ENCODE assay signal across 23 cellular contexts in the genomic region with DNA sequence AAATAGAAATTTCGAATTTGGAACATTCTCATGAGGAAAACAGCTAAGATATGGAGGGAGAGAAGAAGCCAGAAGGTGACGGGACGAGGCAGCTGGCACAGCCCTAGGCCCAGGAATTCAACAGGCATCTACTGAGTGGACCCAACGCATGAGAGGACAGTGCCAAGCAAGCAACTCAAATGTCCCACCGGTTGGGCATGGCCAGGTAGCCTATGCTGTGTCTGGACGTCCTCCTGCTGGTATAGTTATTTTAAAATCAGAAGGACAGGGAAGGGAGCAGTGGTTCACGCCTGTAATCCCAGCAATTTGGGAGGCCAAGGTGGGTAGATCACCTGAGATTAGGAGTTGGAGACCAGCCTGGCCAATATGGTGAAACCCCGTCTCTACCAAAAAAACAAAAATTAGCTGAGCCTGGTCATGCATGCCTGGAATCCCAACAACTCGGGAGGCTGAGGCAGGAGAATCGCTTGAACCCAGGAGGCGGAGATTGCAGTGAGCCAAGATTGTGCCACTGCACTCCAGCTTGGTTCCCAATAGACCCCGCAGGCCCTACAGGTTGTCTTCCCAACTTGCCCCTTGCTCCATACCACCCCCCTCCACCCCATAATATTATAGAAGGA. TPM values are rescaled to one million over a fixed set of nuclear protein-coding genes. Genes with fewer than 3 reads are reported as not detected.
"Had no signal": no experiment of that assay in that cellular context is flagged by ENCODE, and none has a peak within 500 bp of the region (broad histone marks: within the 10 kb centered on the region; RNA-seq: fewer than 3 reads in every experiment).

No MANE protein-coding gene starts in this region.

- H3K36me3 ChIP-seq: cardiac muscle cell, esophagus muscularis mucosa, gastroesophageal sphincter, heart left ventricle, neutrophil, pancreas, spleen, thyroid gland had no signal

- H3K27me3 ChIP-seq: heart left ventricle, neutrophil, pancreas, spleen, thyroid gland had no signal

- H3K4me3 ChIP-seq: cardiac muscle cell, esophagus muscularis mucosa, gastroesophageal sphincter, heart left ventricle, pancreas, thyroid gland had no signal

- H3K9me3 Mint-ChIP-seq: activated naive CD4-positive, alpha-beta T cell treated with anti-CD3 and anti-CD28 coated beads, Interleukin-2, amount 50 U/mL, for 24 hours; activated T-cell treated with anti-CD3 and anti-CD28 coated beads, Interleukin-2, amount 50 U/mL, for 4 hours; naive thymus-derived CD8-positive, alpha-beta T cell had no signal

- H3K4me3 Mint-ChIP-seq: activated naive CD4-positive, alpha-beta T cell treated with anti-CD3 and anti-CD28 coated beads, Interleukin-2, amount 50 U/mL, for 24 hours; activated T-cell treated with anti-CD3 and anti-CD28 coated beads, Interleukin-2, amount 50 U/mL, for 4 hours had no signal

- H3K9me3 ChIP-seq: esophagus muscularis mucosa, gastroesophageal sphincter, heart left ventricle, neutrophil, pancreas, spleen, thyroid gland had no signal

- DNase-seq: activated CD4-positive, alpha-beta T cell treated with anti-CD3 and anti-CD28 coated beads, Interleukin-2, amount 50 U/mL, for 1 hour; activated CD8-positive, alpha-beta memory T cell treated with anti-CD3 and anti-CD28 coated beads, Interleukin-2, amount 50 U/mL, for 4 hours; activated T-cell treated with anti-CD3 and anti-CD28 coated beads, Interleukin-2, amount 50 U/mL, for 4 hours; amniotic stem cell; heart left ventricle; kidney glomerular epithelial cell; mesendoderm; naive thymus-derived CD8-positive, alpha-beta T cell; spleen; stimulated activated naive CD4-positive, alpha-beta T cell treated with Interleukin-2 at 50 U/mL for 16 hours; T1000; thyroid gland had no signal

- H3K36me3 Mint-ChIP-seq: activated naive CD4-positive, alpha-beta T cell treated with anti-CD3 and anti-CD28 coated beads, Interleukin-2, amount 50 U/mL, for 24 hours; naive thymus-derived CD8-positive, alpha-beta T cell had no signal

- H3K4me1 ChIP-seq: pancreas, thyroid gland had no signal

- H3K27ac Mint-ChIP-seq: activated naive CD4-positive, alpha-beta T cell treated with anti-CD3 and anti-CD28 coated beads, Interleukin-2, amount 50 U/mL, for 24 hours had no signal

- H3K27me3 Mint-ChIP-seq: activated naive CD4-positive, alpha-beta T cell treated with anti-CD3 and anti-CD28 coated beads, Interleukin-2, amount 50 U/mL, for 24 hours had no signal

- H3K27ac ChIP-seq: cardiac muscle cell, esophagus muscularis mucosa, gastroesophageal sphincter, heart left ventricle, neutrophil, pancreas, spleen, thyroid gland had no signal

RNA-seq across cellular contexts. Expression of gene GH1, which starts 2.0 kb away (rescaled TPM):
- total RNA-seq: activated T-cell treated with anti-CD3 and anti-CD28 coated beads, Interleukin-2, amount 50 U/mL, for 4 hours; cardiac muscle cell; esophagus muscularis mucosa; gastroesophageal sphincter; heart left ventricle; lower leg skin; mucosa of gallbladder; naive thymus-derived CD8-positive, alpha-beta T cell; pancreas; subcutaneous adipose tissue; T-helper 1 cell treated with Interleukin-12 subunit alpha and Interleukin-12 subunit beta and Interleukin-4 antibody, amounts not matched to agents 30 ng/mL and 1 ng/mL, for 36 hours; thyroid gland; urinary bladder had no signal

RNA-seq across cellular contexts. Expression of gene CSHL1, which starts 5.6 kb away (rescaled TPM):
- total RNA-seq: activated T-cell treated with anti-CD3 and anti-CD28 coated beads, Interleukin-2, amount 50 U/mL, for 4 hours; cardiac muscle cell; esophagus muscularis mucosa; gastroesophageal sphincter; heart left ventricle; lower leg skin; mucosa of gallbladder; naive thymus-derived CD8-positive, alpha-beta T cell; pancreas; spleen; subcutaneous adipose tissue; T-helper 1 cell treated with Interleukin-12 subunit alpha and Interleukin-12 subunit beta and Interleukin-4 antibody, amounts not matched to agents 30 ng/mL and 1 ng/mL, for 36 hours; thyroid gland; urinary bladder had no signal

RNA-seq across cellular contexts. Expression of gene CD79B, which starts 15.5 kb away (rescaled TPM):
- total RNA-seq: cardiac muscle cell had no signal

RNA-seq across cellular contexts. Expression of gene CSH1, which starts 20.3 kb away (rescaled TPM):
- total RNA-seq: activated T-cell treated with anti-CD3 and anti-CD28 coated beads, Interleukin-2, amount 50 U/mL, for 4 hours; cardiac muscle cell; esophagus muscularis mucosa; gastroesophageal sphincter; heart left ventricle; lower leg skin; mucosa of gallbladder; naive thymus-derived CD8-positive, alpha-beta T cell; pancreas; spleen; subcutaneous adipose tissue; T-helper 1 cell treated with Interleukin-12 subunit alpha and Interleukin-12 subunit beta and Interleukin-4 antibody, amounts not matched to agents 30 ng/mL and 1 ng/mL, for 36 hours; thyroid gland had no signal

RNA-seq across cellular contexts. Expression of gene GH2, which starts 34.9 kb away (rescaled TPM):
- total RNA-seq: activated T-cell treated with anti-CD3 and anti-CD28 coated beads, Interleukin-2, amount 50 U/mL, for 4 hours; cardiac muscle cell; esophagus muscularis mucosa; gastroesophageal sphincter; heart left ventricle; lower leg skin; mucosa of gallbladder; naive thymus-derived CD8-positive, alpha-beta T cell; pancreas; spleen; subcutaneous adipose tissue; T-helper 1 cell treated with Interleukin-12 subunit alpha and Interleukin-12 subunit beta and Interleukin-4 antibody, amounts not matched to agents 30 ng/mL and 1 ng/mL, for 36 hours; thyroid gland; urinary bladder had no signal
